Comparison of ENCODE assay signal across 32 cellular contexts in genomic region chr12:56927281-56927680, GRCh38. TPM values are rescaled to one million over a fixed set of nuclear protein-coding genes. Genes with fewer than 3 reads are reported as not detected.
"Had no signal": no experiment of that assay in that cellular context is flagged by ENCODE, and none has a peak within 500 bp of the region (broad histone marks: within the 10 kb centered on the region; RNA-seq: fewer than 3 reads in every experiment).

No MANE protein-coding gene starts in this region.

- H2AFZ ChIP-seq: hepatocyte, parathyroid adenoma had no signal

- H3K27me3 ChIP-seq: heart right ventricle, hepatocyte, left lung, neutrophil, right atrium auricular region, right lobe of liver, stomach, testis, thyroid gland, transverse colon, upper lobe of left lung, vagina had no signal

- H3K4me1 ChIP-seq: right atrium auricular region, thyroid gland had no signal

- ATAC-seq: heart right ventricle; left cardiac atrium; left lung; lower lobe of right lung; naive thymus-derived CD8-positive, alpha-beta T cell; stimulated activated memory B cell treated with anti-CD40 and anti-IgM and Interleukin-4, amounts not matched to agents 10 μg/mL and 1 μg/mL and 100 μg/mL, for 72 hours; stimulated activated naive CD8-positive, alpha-beta T cell treated with anti-CD3 and anti-CD28 coated beads, Interleukin-15, Interleukin-2, amounts not matched to agents 100 U/mL and 50 U/mL, for 24 hours had no signal

- H3K79me2 ChIP-seq: hepatocyte, parathyroid adenoma had no signal

- H3K9ac ChIP-seq: parathyroid adenoma had no signal

- H3K27ac ChIP-seq: heart right ventricle, hepatocyte, left lung, lower lobe of right lung, neutrophil, parathyroid adenoma, right atrium auricular region, right lobe of liver, skin epidermis, stomach, testis, thyroid gland, transverse colon, upper lobe of left lung, vagina had no signal

- H3K9me3 ChIP-seq: heart right ventricle, left lung, lower lobe of right lung, neutrophil, right atrium auricular region, right lobe of liver, stomach, testis, thyroid gland, transverse colon, upper lobe of left lung, vagina had no signal

- H3K4me3 ChIP-seq: heart right ventricle, hepatocyte, left lung, lower lobe of right lung, right atrium auricular region, right lobe of liver, skin epidermis, stomach, testis, thyroid gland, transverse colon, upper lobe of left lung, vagina had no signal

- DNase-seq: heart right ventricle; kidney glomerular epithelial cell; left cardiac atrium; left lung; lower lobe of right lung; mammary epithelial cell; mesendoderm; naive thymus-derived CD8-positive, alpha-beta T cell; occipital lobe; right lobe of liver; stimulated activated CD4-positive, alpha-beta T cell treated with anti-CD3 and anti-CD28 coated beads, Interleukin-12 subunit alpha, Interleukin-12 subunit beta, amount 100 ng/mL, for 4 hours; stimulated activated CD4-positive, alpha-beta T cell treated with anti-CD3 and anti-CD28 coated beads, Interleukin-4, amount 100 ng/mL, for 24 hours; stimulated activated naive CD8-positive, alpha-beta T cell treated with anti-CD3 and anti-CD28 coated beads, Interleukin-15, Interleukin-2, amounts not matched to agents 100 U/mL and 50 U/mL, for 24 hours; stomach; testis; thyroid gland; transverse colon; upper lobe of left lung had no signal

- H3K36me3 ChIP-seq: heart right ventricle, left lung, lower lobe of right lung, neutrophil, right atrium auricular region, right lobe of liver, stomach, thyroid gland, transverse colon, upper lobe of left lung, vagina had no signal

- H3K4me2 ChIP-seq: hepatocyte had no signal

RNA-seq across cellular contexts. Expression of gene SDR9C7, which starts 6.9 kb away (rescaled TPM):
- total RNA-seq: hepatocyte; left cardiac atrium; left lung; liver; lower lobe of right lung; mononuclear cell; naive thymus-derived CD8-positive, alpha-beta T cell; neural crest cell; osteocyte; pulmonary artery endothelial cell; renal cortical epithelial cell; right lobe of liver; stomach; thyroid gland; transverse colon; upper lobe of left lung; urinary bladder had no signal
- polyA plus RNA-seq: hepatocyte; liver; mammary epithelial cell; naive thymus-derived CD8-positive, alpha-beta T cell had no signal
